9 cellular contexts compared by ENCODE assay signal in genomic region chr15:76174654-76175053, GRCh38.
"Had no signal": no experiment of that assay in that cellular context is flagged by ENCODE, and none has a peak within 500 bp of the region (broad histone marks: within the 10 kb centered on the region; RNA-seq: fewer than 3 reads in every experiment).

No MANE protein-coding gene starts in this region.

- H3K27ac ChIP-seq: HL-60, KMS-11 had no signal

- ATAC-seq: GM23338, HepG2 had no signal

- H3K4me3 Mint-ChIP-seq: GM23338, H9 had no signal

- H3K4me3 ChIP-seq: GM23338 had no signal

- H3K9me3 Mint-ChIP-seq: GM23338, H9 had no signal

- H3K9ac ChIP-seq: KMS-11 had no signal

- DNase-seq: H9, HCEC 1CT, IMR-90, Karpas-422, KBM-7 had no signal

- H3K4me2 ChIP-seq: GM23338, KMS-11 had no signal

- H2AFZ ChIP-seq: GM23338 had no signal

- H3K27ac Mint-ChIP-seq: GM23338, H9 had no signal
